ENCODE assay signal across 8 cellular contexts in genomic region chr1:24501371-24502167, GRCh38. TPM values are rescaled to one million over a fixed set of nuclear protein-coding genes. Genes with fewer than 3 reads are reported as not detected.
DNase-seq lines count a peak whose midpoint lies in the region; ATAC-seq and TF ChIP-seq lines count a peak whose summit lies in the region.

No MANE protein-coding gene starts in this region.

- H3K9me3 ChIP-seq in mononuclear cell (ENCODE audit: low read depth, low read length), result no peaks in the 10 kb centered on the region

- H3K4me3 ChIP-seq in cardiac fibroblast (replicated peaks in 1 of 2; ENCODE audit: low read depth in 2 of 2, low read length in 2 of 2) (peak overlapping the region; percentile 67 to 70), mononuclear cell (ENCODE audit: low read length) (peak overlapping the region; percentile 77)

- DNase-seq in stimulated activated naive CD4-positive, alpha-beta T cell (lab: John Stamatoyannopoulos, UW), result peak; percentile 30 to 77 (median 42)
- no peak for DNase-seq in stimulated activated naive CD4-positive, alpha-beta T cell treated with Interleukin-2 at 50 U/mL for 16 hours (lab: John Stamatoyannopoulos, UW)
- DNase-seq in OCI-M1 (lab: John Stamatoyannopoulos, UW), result peak; percentile 48
- DNase-seq in cardiac fibroblast (ENCODE audit: low read depth in 2 of 2), result peak in 1 of 2 donors; percentile 27

- no peak for TF ChIP-seq CTCF in cardiac fibroblast (IDR thresholded peaks at IDR 0.05; ENCODE audit: low read depth, low read length)

- H3K27me3 ChIP-seq in mononuclear cell (ENCODE audit: insufficient read depth, low read length), result peaks cover 2% of the 10 kb centered on the region

- H3K4me1 ChIP-seq in mononuclear cell (ENCODE audit: insufficient read depth, low read length), result peaks cover 30% of the 10 kb centered on the region

- no peak for ATAC-seq in GM19023 (IDR thresholded peaks at IDR 0.05; ENCODE audit: unreplicated experiment)
- ATAC-seq in HG03280 (IDR thresholded peaks at IDR 0.05; ENCODE audit: unreplicated experiment), result no peak
- ATAC-seq in GM18498 (IDR thresholded peaks at IDR 0.05; ENCODE audit: unreplicated experiment), result no peak

RNA-seq across cellular contexts. Expression of gene RCAN3, which starts 1.1 kb away (rescaled TPM):
- 122 TPM for total RNA-seq in mononuclear cell

RNA-seq across cellular contexts. Expression of gene NCMAP, which starts 54.3 kb away (rescaled TPM):
- total RNA-seq in mononuclear cell, result 0.10 TPM
